ENCODE assay signal across 8 cellular contexts in genomic region chr6:68635412-68635705, GRCh38. TPM values are rescaled to one million over a fixed set of nuclear protein-coding genes. Genes with fewer than 3 reads are reported as not detected.
DNase-seq lines count a peak whose midpoint lies in the region; ATAC-seq and TF ChIP-seq lines count a peak whose summit lies in the region.

No MANE protein-coding gene starts in this region.

- intact Hi-C loops in esophagus squamous epithelium (cut with DNase I): no loop called here

- in situ Hi-C loops in G401 (cut with HindIII; ENCODE audit: low sequenced_read_pairs): no loop called here

- H3K4me2 ChIP-seq in KMS-11 (peak overlapping the region; percentile 39; the same call in 1 of the 2 replicates), skeletal muscle satellite cell (ENCODE audit: low read length) (peak overlapping the region; percentile 88)

- H4K20me1 ChIP-seq in KMS-11 (ENCODE audit: insufficient read depth): no peaks in the 10 kb centered on the region

- H3K9me3 ChIP-seq in esophagus squamous epithelium (no peaks in the 10 kb centered on the region), skeletal muscle satellite cell (replicated peaks; ENCODE audit: low read length) (no peaks in the 10 kb centered on the region)

- TF ChIP-seq POLR2A in esophagus squamous epithelium (IDR thresholded peaks at IDR 0.05): no peak

- H3K27me3 ChIP-seq in KMS-11 (ENCODE audit: insufficient read depth, low read depth) (no peaks in the 10 kb centered on the region), esophagus squamous epithelium (peaks cover 0 to 71% (median 2%) of the 10 kb centered on the region in 4 donors), skeletal muscle satellite cell (ENCODE audit: control insufficient read depth, insufficient read depth, low read length) (peaks cover 41% of the 10 kb centered on the region)

- H3K36me3 ChIP-seq in KMS-11 (ENCODE audit: insufficient read depth) (no peaks in the 10 kb centered on the region), esophagus squamous epithelium (no peaks in the 10 kb centered on the region), skeletal muscle satellite cell (ENCODE audit: insufficient read depth, low read length) (no peaks in the 10 kb centered on the region)

- TF ChIP-seq CTCF in KMS-11 (conservative IDR thresholded peaks at IDR 0.05; ENCODE audit: low read depth, low read length): no peak
- TF ChIP-seq CTCF in esophagus squamous epithelium (IDR thresholded peaks at IDR 0.05): no peak

- H3K27ac ChIP-seq in KMS-11: no peak overlapping the region
- peak overlapping the region in 3 of 4 donors; percentile 52 to 85 (median 80) for H3K27ac ChIP-seq in esophagus squamous epithelium

- DNase-seq in esophagus squamous epithelium (lab: John Stamatoyannopoulos, UW): no peak
- no peak for DNase-seq in G401 (ENCODE audit: low spot score)
- DNase-seq in UCSD-AML1 (lab: John Stamatoyannopoulos, UW; ENCODE audit: unreplicated experiment): no peak
- no peak for DNase-seq in COR-L47 (lab: John Stamatoyannopoulos, UW)

- WGBS in esophagus squamous epithelium, 2 donors: 0 to 2% methylated on average over 7 to 15 of the region's 15 CpGs

- ATAC-seq in GM19397 (IDR thresholded peaks at IDR 0.05; ENCODE audit: unreplicated experiment) (peak; percentile 2), HG02973 (IDR thresholded peaks at IDR 0.05; ENCODE audit: unreplicated experiment) (no peak)

- H3K79me2 ChIP-seq in KMS-11 (ENCODE audit: insufficient read depth, low read depth): no peaks in the 10 kb centered on the region

- H3K9ac ChIP-seq in KMS-11: peak overlapping the region; percentile 39; the same call in 1 of the 2 replicates
- no peak overlapping the region for H3K9ac ChIP-seq in skeletal muscle satellite cell (ENCODE audit: low read depth, low read length)

- H2AFZ ChIP-seq in KMS-11 (ENCODE audit: low read depth): peak overlapping the region; percentile 76

- H3K4me1 ChIP-seq in KMS-11 (ENCODE audit: low read depth, poor library complexity, severe bottlenecking) (peaks cover 8% of the 10 kb centered on the region), esophagus squamous epithelium (peaks cover 4 to 38% (median 8%) of the 10 kb centered on the region in 3 donors), skeletal muscle satellite cell (ENCODE audit: control insufficient read depth, insufficient read depth, low read length) (peaks cover 4% of the 10 kb centered on the region)

- H3K4me3 ChIP-seq in KMS-11 (IDR thresholded peaks at IDR 0.05; ENCODE audit: insufficient read depth, low read depth, low read length): no peak overlapping the region
- peak overlapping the region; percentile 44 to 74 (median 62) for H3K4me3 ChIP-seq in esophagus squamous epithelium
- peak overlapping the region; percentile 72 for H3K4me3 ChIP-seq in skeletal muscle satellite cell (ENCODE audit: low read length)

RNA-seq across cellular contexts. Expression of gene ADGRB3, which starts 0.3 kb away (rescaled TPM):
- 1 to 10 TPM in 1 of 4 donors, under 1 TPM in 3; 0.04 to 1.1 (median 0.32) TPM for total RNA-seq in esophagus squamous epithelium
- total RNA-seq in skeletal muscle satellite cell (2012; rRNA removed): under 0.01 and 0.44 TPM in 2 replicates
- total RNA-seq in G401 (2014; rRNA removed; shearing (Covaris generic)): not detected in 2 replicates
